ENCODE assay signal across 29 cellular contexts in genomic region chr6:145587342-145587741, GRCh38.
"Had no signal": no experiment of that assay in that cellular context is flagged by ENCODE, and none has a peak within 500 bp of the region (broad histone marks: within the 10 kb centered on the region; RNA-seq: fewer than 3 reads in every experiment).

No MANE protein-coding gene starts in this region.

- DNase-seq: activated CD4-positive, alpha-beta T cell treated with anti-CD3 and anti-CD28 coated beads for 4 hours; activated CD4-positive, alpha-beta T cell treated with anti-CD3 and anti-CD28 coated beads, Interleukin-2, amount 50 U/mL, for 48 hours; activated CD8-positive, alpha-beta memory T cell treated with anti-CD3 and anti-CD28 coated beads, Interleukin-2, amount 50 U/mL, for 4 hours; activated gamma-delta T cell; activated naive CD4-positive, alpha-beta T cell treated with anti-CD3 and anti-CD28 coated beads, Interleukin-2, amount 10 ng/mL, durations not matched to agents 7 days and 5 days; activated naive CD8-positive, alpha-beta T cell treated with anti-CD3 and anti-CD28 coated beads, Interleukin-2, amount 10 ng/mL, durations not matched to agents 7 days and 5 days; activated T-cell treated with anti-CD3 and anti-CD28 coated beads, Interleukin-2, amount 50 U/mL, for 1 hour; amygdala; dermis blood vessel endothelial cell; effector CD4-positive, alpha-beta T cell; left lung; lower lobe of right lung; mesenchymal stem cell; natural killer cell; occipital lobe; right cardiac atrium; stimulated activated CD4-positive, alpha-beta T cell treated with anti-CD3 and anti-CD28 coated beads, Interleukin-2, amount 100 ng/mL, for 48 hours; stimulated activated naive CD4-positive, alpha-beta T cell treated with Interleukin-2 at 50 U/mL for 16 hours; T-helper 9 cell; testis; transverse colon had no signal

- H3K9ac ChIP-seq: neural progenitor cell, parathyroid adenoma had no signal

- FAIRE-seq: colon, frontal cortex, TTC549 had no signal

- H3K9me3 ChIP-seq: esophagus muscularis mucosa, lower lobe of right lung, testis, transverse colon had no signal

- H3K4me3 ChIP-seq: breast epithelium, esophagus muscularis mucosa, left lung, lower lobe of right lung, neural progenitor cell, testis, transverse colon had no signal

- H3K4me1 ChIP-seq: breast epithelium, esophagus muscularis mucosa, left lung, lower lobe of right lung, neural progenitor cell, parathyroid adenoma, testis, transverse colon had no signal

- H3K36me3 ChIP-seq: breast epithelium, esophagus muscularis mucosa, left lung, lower lobe of right lung, neural progenitor cell, transverse colon had no signal

- H2AFZ ChIP-seq: neural progenitor cell, parathyroid adenoma had no signal

- H3K4me2 ChIP-seq: neural progenitor cell had no signal

- ATAC-seq: left lung, lower lobe of right lung, natural killer cell, right cardiac atrium had no signal

- H3K79me2 ChIP-seq: parathyroid adenoma had no signal

- H3K27me3 ChIP-seq: breast epithelium, esophagus muscularis mucosa, left lung, neural progenitor cell, testis, transverse colon had no signal

- H3K27ac ChIP-seq: breast epithelium, esophagus muscularis mucosa, left lung, lower lobe of right lung, neural progenitor cell, parathyroid adenoma, testis, transverse colon, VCaP had no signal
